ENCODE assay signal across 33 cellular contexts in the genomic region with DNA sequence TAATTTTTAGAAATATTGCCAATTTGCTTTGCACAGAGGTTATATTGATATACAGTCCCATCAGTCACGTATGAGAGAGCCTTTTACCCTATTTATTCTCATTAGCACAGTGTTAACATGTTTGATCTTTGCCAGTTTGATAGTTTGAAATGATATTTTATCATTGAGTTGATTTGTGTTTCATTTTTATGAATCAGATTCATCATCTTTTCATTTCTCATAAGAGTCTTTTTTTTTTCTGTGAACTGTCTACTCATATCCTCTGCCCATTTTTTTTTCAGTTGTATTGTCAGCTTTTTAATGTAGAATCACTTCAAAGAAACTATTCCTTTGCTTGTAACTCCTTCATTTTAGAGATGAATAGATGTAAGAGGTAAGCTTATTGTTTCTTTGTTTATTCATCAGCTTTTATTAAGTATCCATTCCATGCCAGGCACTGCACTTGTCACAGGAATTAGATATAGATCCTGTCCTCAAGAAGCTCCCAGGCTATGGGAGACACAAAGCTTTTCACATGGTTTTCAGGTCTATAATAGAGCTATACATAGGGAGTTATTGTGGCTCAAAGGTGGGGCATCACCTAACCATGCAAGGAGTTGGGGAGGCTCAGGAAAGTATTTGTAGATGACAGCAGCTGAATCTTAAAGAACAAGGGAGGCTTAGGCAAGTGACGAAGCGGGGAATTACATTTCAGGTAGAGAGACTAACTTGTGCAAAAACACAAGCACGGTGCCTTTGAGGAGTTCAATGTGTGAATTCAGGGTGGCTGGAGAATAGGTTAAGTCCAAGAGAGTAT. TPM values are rescaled to one million over a fixed set of nuclear protein-coding genes. Genes with fewer than 3 reads are reported as not detected.
DNase-seq lines count a peak whose midpoint lies in the region; ATAC-seq and TF ChIP-seq lines count a peak whose summit lies in the region.
"Had no signal": no experiment of that assay in that cellular context is flagged by ENCODE, and none has a peak within 500 bp of the region (broad histone marks: within the 10 kb centered on the region; RNA-seq: fewer than 3 reads in every experiment).

No MANE protein-coding gene starts in this region.

- CTCF ChIA-PET in activated CD8-positive, alpha-beta memory T cell treated with anti-CD3 and anti-CD28 coated beads, Interleukin-2, amount 10 ng/mL, durations not matched to agents 7 days and 5 days (lab: Charles Lee), result interaction anchor here (0.7 to 1.7 kb wide), 7 partner anchors 15 to 228 kb away, joined by 3 to 6 read pairs (median 4); no protein-coding TSS in a partner anchor
- CTCF ChIA-PET in CD4-positive, alpha-beta memory T cell (lab: Charles Lee; ENCODE audit: partially characterized antibody), result interaction anchor here (0.9 to 2.7 kb wide), 8 partner anchors 8 to 30 kb away, joined by 3 to 11 read pairs (median 6); no protein-coding TSS in a partner anchor
- CTCF ChIA-PET in activated CD4-positive, alpha-beta memory T cell treated with anti-CD3 and anti-CD28 coated beads for 36 hours (lab: Charles Lee), result interaction anchor here (0.8 to 4.7 kb wide), 13 partner anchors 9 to 67 kb away, joined by 3 to 23 read pairs (median 4); no protein-coding TSS in a partner anchor

- peak overlapping the region; percentile 4 for H3K27ac ChIP-seq in CD4-positive, alpha-beta memory T cell (ENCODE audit: low read depth, low read length)
- no peak overlapping the region for H3K27ac ChIP-seq in gastroesophageal sphincter
- H3K27ac ChIP-seq: ascending aorta, cardiac muscle cell, esophagus squamous epithelium, neutrophil, right lobe of liver had no signal

- no peaks in the 10 kb centered on the region for H3K9me3 ChIP-seq in CD4-positive, alpha-beta memory T cell (ENCODE audit: control insufficient read depth in 1 of 2, low read length in 2 of 2)
- H3K9me3 ChIP-seq in gastroesophageal sphincter, result no peaks in the 10 kb centered on the region
- H3K9me3 ChIP-seq: ascending aorta, BE2C, esophagus squamous epithelium, neutrophil, right lobe of liver had no signal

- H3K4me1 Mint-ChIP-seq in activated CD8-positive, alpha-beta memory T cell treated with anti-CD3 and anti-CD28 coated beads, Interleukin-2, amount 10 ng/mL, durations not matched to agents 7 days and 5 days, result peaks cover 52% of the 10 kb centered on the region
- peaks cover 46 to 74% (median 64%) of the 10 kb centered on the region in 4 donors for H3K4me1 Mint-ChIP-seq in CD4-positive, alpha-beta memory T cell
- peaks cover 72% of the 10 kb centered on the region for H3K4me1 Mint-ChIP-seq in activated CD4-positive, alpha-beta memory T cell treated with anti-CD3 and anti-CD28 coated beads for 36 hours (ENCODE audit: low read depth)
- peaks cover 42% of the 10 kb centered on the region for H3K4me1 Mint-ChIP-seq in central memory CD8-positive, alpha-beta T cell
- H3K4me1 Mint-ChIP-seq: activated B cell treated with CpG ODN at 0.5 μM for 24 hours; endodermal cell; stimulated activated memory B cell treated with anti-CD40 and anti-IgM and Interleukin-4, amounts not matched to agents 10 μg/mL and 1 μg/mL and 100 μg/mL, for 72 hours had no signal

- peaks cover 36% of the 10 kb centered on the region for H3K36me3 Mint-ChIP-seq in activated CD8-positive, alpha-beta memory T cell treated with anti-CD3 and anti-CD28 coated beads, Interleukin-2, amount 10 ng/mL, durations not matched to agents 7 days and 5 days
- H3K36me3 Mint-ChIP-seq in CD4-positive, alpha-beta memory T cell, result peaks cover 31 to 51% of the 10 kb centered on the region in 2 donors
- H3K36me3 Mint-ChIP-seq in activated CD4-positive, alpha-beta memory T cell treated with anti-CD3 and anti-CD28 coated beads for 36 hours, result peaks cover 32% of the 10 kb centered on the region
- H3K36me3 Mint-ChIP-seq in central memory CD8-positive, alpha-beta T cell (ENCODE audit: insufficient read depth), result peaks cover 3% of the 10 kb centered on the region
- H3K36me3 Mint-ChIP-seq: stimulated activated memory B cell treated with anti-CD40 and anti-IgM and Interleukin-4, amounts not matched to agents 10 μg/mL and 1 μg/mL and 100 μg/mL, for 72 hours had no signal

- no peaks in the 10 kb centered on the region for H3K27me3 Mint-ChIP-seq in activated CD8-positive, alpha-beta memory T cell treated with anti-CD3 and anti-CD28 coated beads, Interleukin-2, amount 10 ng/mL, durations not matched to agents 7 days and 5 days
- H3K27me3 Mint-ChIP-seq in CD4-positive, alpha-beta memory T cell, result no peaks in the 10 kb centered on the region
- H3K27me3 Mint-ChIP-seq in activated CD4-positive, alpha-beta memory T cell treated with anti-CD3 and anti-CD28 coated beads for 36 hours, result no peaks in the 10 kb centered on the region
- no peaks in the 10 kb centered on the region for H3K27me3 Mint-ChIP-seq in central memory CD8-positive, alpha-beta T cell
- H3K27me3 Mint-ChIP-seq: progenitor cell of endocrine pancreas; stimulated activated memory B cell treated with anti-CD40 and anti-IgM and Interleukin-4, amounts not matched to agents 10 μg/mL and 1 μg/mL and 100 μg/mL, for 72 hours had no signal

- no peak for TF ChIP-seq POLR2A in gastroesophageal sphincter (IDR thresholded peaks at IDR 0.05)

- peaks cover 12% of the 10 kb centered on the region for H3K9me3 Mint-ChIP-seq in activated CD8-positive, alpha-beta memory T cell treated with anti-CD3 and anti-CD28 coated beads, Interleukin-2, amount 10 ng/mL, durations not matched to agents 7 days and 5 days (ENCODE audit: low read depth)
- peaks cover 0 to 6% (median 3%) of the 10 kb centered on the region in 8 donors for H3K9me3 Mint-ChIP-seq in CD4-positive, alpha-beta memory T cell
- peaks cover 11% of the 10 kb centered on the region for H3K9me3 Mint-ChIP-seq in activated CD4-positive, alpha-beta memory T cell treated with anti-CD3 and anti-CD28 coated beads for 36 hours
- peaks cover 6% of the 10 kb centered on the region for H3K9me3 Mint-ChIP-seq in central memory CD8-positive, alpha-beta T cell
- H3K9me3 Mint-ChIP-seq: activated B cell treated with CpG ODN at 0.5 μM for 24 hours, endodermal cell had no signal

- H3K4me1 ChIP-seq in CD4-positive, alpha-beta memory T cell (ENCODE audit: insufficient read depth, low read length), result peaks cover 71% of the 10 kb centered on the region
- peaks cover 0 to 7% (median 0%) of the 10 kb centered on the region in 3 donors for H3K4me1 ChIP-seq in gastroesophageal sphincter
- H3K4me1 ChIP-seq: BE2C, right lobe of liver had no signal

- 86% methylated on average over 3 to 4 of the region's 4 CpGs for whole genome bisulfite sequencing in gastroesophageal sphincter (ENCODE audit: low coverage in 1 of 2), 2 donors

- H3K4me3 Mint-ChIP-seq in activated CD8-positive, alpha-beta memory T cell treated with anti-CD3 and anti-CD28 coated beads, Interleukin-2, amount 10 ng/mL, durations not matched to agents 7 days and 5 days, result no peak overlapping the region
- H3K4me3 Mint-ChIP-seq in CD4-positive, alpha-beta memory T cell, result peak overlapping the region in 5 of 8 donors; percentile 5 to 61 (median 35)
- H3K4me3 Mint-ChIP-seq in activated CD4-positive, alpha-beta memory T cell treated with anti-CD3 and anti-CD28 coated beads for 36 hours, result peak overlapping the region; percentile 51
- no peak overlapping the region for H3K4me3 Mint-ChIP-seq in central memory CD8-positive, alpha-beta T cell
- H3K4me3 Mint-ChIP-seq: activated B cell treated with CpG ODN at 0.5 μM for 24 hours; endodermal cell; stimulated activated memory B cell treated with anti-CD40 and anti-IgM and Interleukin-4, amounts not matched to agents 10 μg/mL and 1 μg/mL and 100 μg/mL, for 72 hours had no signal

- H3K36me3 ChIP-seq in CD4-positive, alpha-beta memory T cell (ENCODE audit: insufficient read depth, low read length), result no peaks in the 10 kb centered on the region
- H3K36me3 ChIP-seq in gastroesophageal sphincter, result no peaks in the 10 kb centered on the region
- H3K36me3 ChIP-seq: ascending aorta, BE2C, cardiac muscle cell, esophagus squamous epithelium, neutrophil, right lobe of liver had no signal

- POLR2A ChIA-PET in CD4-positive, alpha-beta memory T cell (lab: Charles Lee; ENCODE audit: partially characterized antibody), result interaction anchor here (0.7 to 5.3 kb wide), 14 partner anchors 9 to 1218 kb away, joined by 3 to 72 read pairs (median 4); a partner anchor contains a TSS
- POLR2A ChIA-PET in activated CD4-positive, alpha-beta memory T cell treated with anti-CD3 and anti-CD28 coated beads for 36 hours (lab: Charles Lee), result interaction anchor here (0.7 to 4.8 kb wide), 18 partner anchors 8 to 138 kb away, joined by 3 to 62 read pairs (median 7); a partner anchor contains a TSS

- peak overlapping the region; percentile 74 for H3K27ac Mint-ChIP-seq in activated CD8-positive, alpha-beta memory T cell treated with anti-CD3 and anti-CD28 coated beads, Interleukin-2, amount 10 ng/mL, durations not matched to agents 7 days and 5 days
- H3K27ac Mint-ChIP-seq in CD4-positive, alpha-beta memory T cell, result peak overlapping the region; percentile 13 to 73 (median 49)
- H3K27ac Mint-ChIP-seq in activated CD4-positive, alpha-beta memory T cell treated with anti-CD3 and anti-CD28 coated beads for 36 hours, result peak overlapping the region; percentile 82
- peak overlapping the region; percentile 0 for H3K27ac Mint-ChIP-seq in central memory CD8-positive, alpha-beta T cell (ENCODE audit: low read depth)
- H3K27ac Mint-ChIP-seq: activated B cell treated with CpG ODN at 0.5 μM for 24 hours; endodermal cell; progenitor cell of endocrine pancreas; stimulated activated memory B cell treated with anti-CD40 and anti-IgM and Interleukin-4, amounts not matched to agents 10 μg/mL and 1 μg/mL and 100 μg/mL, for 72 hours had no signal

- TF ChIP-seq CTCF in gastroesophageal sphincter (IDR thresholded peaks at IDR 0.05), result no peak

- TF ChIP-seq EP300 in gastroesophageal sphincter (IDR thresholded peaks at IDR 0.05), result no peak

- no peak for DNase-seq in activated CD8-positive, alpha-beta memory T cell treated with anti-CD3 and anti-CD28 coated beads, Interleukin-2, amount 10 ng/mL, durations not matched to agents 7 days and 5 days
- no peak for DNase-seq in activated CD8-positive, alpha-beta memory T cell treated with anti-CD3 and anti-CD28 coated beads, Interleukin-2, amount 50 U/mL, for 48 hours
- no peak for DNase-seq in CD4-positive, alpha-beta memory T cell
- DNase-seq in activated CD4-positive, alpha-beta memory T cell treated with anti-CD3 and anti-CD28 coated beads for 36 hours, result no peak
- DNase-seq in central memory CD8-positive, alpha-beta T cell (ENCODE audit: low spot score in 2 of 2), result no peak
- DNase-seq in NCI-H2171 (lab: John Stamatoyannopoulos, UW), result no peak
- DNase-seq: ACHN; activated B cell treated with CpG ODN at 0.5 μM for 24 hours; activated gamma-delta T cell; BE2C; cortex of kidney; DMS79; endodermal cell; esophagus squamous epithelium; foreskin melanocyte; GF-D8; HCEC 1CT; left colon; mesenchymal stem cell; NCI-H1092 treated with DMSO at 0.1 percent for 48 hours; NCI-H187; right lobe of liver; SHP77; stimulated activated CD4-positive, alpha-beta T cell treated with anti-CD3 and anti-CD28 coated beads, Interleukin-4, amount 100 ng/mL, for 24 hours had no signal

- H3K4me3 ChIP-seq in CD4-positive, alpha-beta memory T cell (ENCODE audit: low read length in 2 of 2), result no peak overlapping the region
- H3K4me3 ChIP-seq in gastroesophageal sphincter, result no peak overlapping the region
- H3K4me3 ChIP-seq: ascending aorta, cardiac muscle cell, esophagus squamous epithelium, right lobe of liver had no signal

- intact Hi-C loops in CD4-positive, alpha-beta memory T cell (cut with micrococcal nuclease), result loop anchor here (2.0 to 10.0 kb wide), 2 partner anchors 14 to 1114 kb away; a partner anchor contains a TSS
- intact Hi-C loops in activated CD4-positive, alpha-beta memory T cell treated with anti-CD3 and anti-CD28 coated beads for 36 hours (cut with micrococcal nuclease), result loop anchor here (1.0 kb wide), 2 partner anchors 11 to 15 kb away; no protein-coding TSS in a partner anchor

- H3K27me3 ChIP-seq in CD4-positive, alpha-beta memory T cell (ENCODE audit: insufficient read depth, low read length), result no peaks in the 10 kb centered on the region
- no peaks in the 10 kb centered on the region for H3K27me3 ChIP-seq in gastroesophageal sphincter
- H3K27me3 ChIP-seq: ascending aorta, BE2C, cardiac muscle cell, esophagus squamous epithelium, neutrophil, right lobe of liver had no signal

- ATAC-seq in activated CD8-positive, alpha-beta memory T cell treated with anti-CD3 and anti-CD28 coated beads, Interleukin-2, amount 10 ng/mL, durations not matched to agents 7 days and 5 days, result peak; percentile 32
- no peak for ATAC-seq in central memory CD8-positive, alpha-beta T cell (replicated peaks; ENCODE audit: extremely low read depth, poor library complexity, severe bottlenecking)
- ATAC-seq in HG02759 (IDR thresholded peaks at IDR 0.05; ENCODE audit: unreplicated experiment), result no peak
- no peak for ATAC-seq in gastroesophageal sphincter
- ATAC-seq: left colon; Panc1; right lobe of liver; stimulated activated memory B cell treated with anti-CD40 and anti-IgM and Interleukin-4, amounts not matched to agents 10 μg/mL and 1 μg/mL and 100 μg/mL, for 72 hours had no signal

RNA-seq across cellular contexts. Expression of a gene that starts 42.1 kb away (rescaled TPM):
- 10 to 100 TPM; 30.5 to 35.7 TPM for total RNA-seq in activated CD8-positive, alpha-beta memory T cell treated with anti-CD3 and anti-CD28 coated beads, Interleukin-2, amount 10 ng/mL, durations not matched to agents 7 days and 5 days
- total RNA-seq in CD4-positive, alpha-beta memory T cell, result 100 to 1,000 TPM; 203 to 222 TPM
- 100 to 1,000 TPM in 1 of 2 donors, 10 to 100 TPM in 1; 80.0 to 132 TPM for polyA plus RNA-seq in CD4-positive, alpha-beta memory T cell
- 100 to 1,000 TPM; 279 to 285 TPM for total RNA-seq in activated CD4-positive, alpha-beta memory T cell treated with anti-CD3 and anti-CD28 coated beads for 36 hours
- 1 to 10 TPM in 2 of 4 donors, under 1 TPM in 2; 0.19 to 2.3 (median 1.4) TPM for total RNA-seq in gastroesophageal sphincter
- total RNA-seq: activated B cell treated with CpG ODN at 0.5 μM for 24 hours, cardiac muscle cell, endodermal cell, HT-29, progenitor cell of endocrine pancreas had no signal
- polyA plus RNA-seq: cardiac muscle cell had no signal

Comparison
In these comparisons a context has a peak if more than half of its experiments do, and no peak if none do; other contexts are left out.
1. H3K27ac Mint-ChIP-seq: peak in every context shown above with its lines; median percentile 82 in activated CD4-positive, alpha-beta memory T cell treated with anti-CD3 and anti-CD28 coated beads for 36 hours; 74 in activated CD8-positive, alpha-beta memory T cell treated with anti-CD3 and anti-CD28 coated beads, Interleukin-2, amount 10 ng/mL, durations not matched to agents 7 days and 5 days; 49 in CD4-positive, alpha-beta memory T cell; 0 in central memory CD8-positive, alpha-beta T cell.
2. H3K4me3 Mint-ChIP-seq: peak in CD4-positive, alpha-beta memory T cell (5 of 8) and activated CD4-positive, alpha-beta memory T cell treated with anti-CD3 and anti-CD28 coated beads for 36 hours (single experiment); none in activated CD8-positive, alpha-beta memory T cell treated with anti-CD3 and anti-CD28 coated beads, Interleukin-2, amount 10 ng/mL, durations not matched to agents 7 days and 5 days (single experiment) and central memory CD8-positive, alpha-beta T cell (single experiment).
3. RNA of a gene that starts 42.1 kb away (total RNA-seq): 279 to 285 TPM in activated CD4-positive, alpha-beta memory T cell treated with anti-CD3 and anti-CD28 coated beads for 36 hours, 203 to 222 TPM in CD4-positive, alpha-beta memory T cell and 30.5 to 35.7 TPM in activated CD8-positive, alpha-beta memory T cell treated with anti-CD3 and anti-CD28 coated beads, Interleukin-2, amount 10 ng/mL, durations not matched to agents 7 days and 5 days; 0.19 to 2.3 TPM in gastroesophageal sphincter; every median in the first group is over 4 times any median in the second.